25 cellular contexts compared by ENCODE assay signal in the genomic region with DNA sequence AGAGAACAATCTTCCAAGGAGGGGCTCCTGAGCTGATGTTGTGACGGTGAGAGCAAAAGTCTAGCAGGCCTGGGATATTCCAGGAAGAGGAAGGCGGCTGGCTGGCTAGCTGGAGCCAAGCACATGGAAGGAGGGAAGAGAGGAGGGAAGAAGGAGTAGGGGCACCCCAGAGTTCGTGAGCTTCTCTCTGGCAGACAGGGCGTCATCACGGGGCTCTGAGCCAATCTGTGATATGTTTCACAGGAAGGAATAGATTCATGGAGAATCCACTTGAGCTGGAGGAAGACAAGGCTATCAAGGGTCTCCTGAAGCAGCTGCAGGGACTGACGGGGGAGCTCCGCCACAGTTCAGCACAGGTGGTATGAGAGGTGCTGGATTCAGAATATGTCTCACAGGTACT.
DNase-seq lines count a peak whose midpoint lies in the region; ATAC-seq and TF ChIP-seq lines count a peak whose summit lies in the region.
"Had no signal": no experiment of that assay in that cellular context is flagged by ENCODE, and none has a peak within 500 bp of the region (broad histone marks: within the 10 kb centered on the region; RNA-seq: fewer than 3 reads in every experiment).

No MANE protein-coding gene starts in this region.

- H3K9me3 Mint-ChIP-seq in IgD-negative memory B cell (peaks cover 0 to 1% (median 0%) of the 10 kb centered on the region in 3 donors), osteocyte (ENCODE audit: unreplicated experiment) (no peaks in the 10 kb centered on the region)

- no peaks in the 10 kb centered on the region for H4K20me1 ChIP-seq in BLaER1

- H3K9ac ChIP-seq in BLaER1: peak overlapping the region; percentile 44
- H3K9ac ChIP-seq: SK-N-SH had no signal

- no peaks in the 10 kb centered on the region for H3K27me3 Mint-ChIP-seq in IgD-negative memory B cell
- no peaks in the 10 kb centered on the region for H3K27me3 Mint-ChIP-seq in osteocyte (ENCODE audit: unreplicated experiment)
- H3K27me3 Mint-ChIP-seq: CD4-positive, alpha-beta T cell had no signal

- H3K36me3 Mint-ChIP-seq in IgD-negative memory B cell (peaks cover 25% of the 10 kb centered on the region), osteocyte (ENCODE audit: unreplicated experiment) (peaks cover 25% of the 10 kb centered on the region)

- H3K27me3 ChIP-seq in BLaER1: no peaks in the 10 kb centered on the region
- no peaks in the 10 kb centered on the region for H3K27me3 ChIP-seq in transverse colon
- H3K27me3 ChIP-seq: BE2C had no signal

- H3K4me1 Mint-ChIP-seq in IgD-negative memory B cell (peaks cover 4 to 12% (median 10%) of the 10 kb centered on the region in 3 donors), osteocyte (ENCODE audit: unreplicated experiment) (peaks cover 11% of the 10 kb centered on the region)

- H3K27ac Mint-ChIP-seq in IgD-negative memory B cell (peak overlapping the region in 2 of 3 donors; percentile 11 to 73), osteocyte (ENCODE audit: unreplicated experiment) (peak overlapping the region; percentile 66)
- H3K27ac Mint-ChIP-seq: CD4-positive, alpha-beta T cell had no signal

- TF ChIP-seq POLR2A in transverse colon (IDR thresholded peaks at IDR 0.05): no peak

- H3K9me3 ChIP-seq in BLaER1 (peaks cover 18% of the 10 kb centered on the region), transverse colon (no peaks in the 10 kb centered on the region)
- H3K9me3 ChIP-seq: BE2C, Caco-2, SK-N-SH had no signal

- peaks cover 32% of the 10 kb centered on the region for H3K36me3 ChIP-seq in BLaER1
- peaks cover 0 to 12% (median 4%) of the 10 kb centered on the region in 4 donors for H3K36me3 ChIP-seq in transverse colon
- H3K36me3 ChIP-seq: BE2C had no signal

- no peak for TF ChIP-seq EP300 in transverse colon (IDR thresholded peaks at IDR 0.05; ENCODE audit: low read depth)

- no peak for TF ChIP-seq CTCF in fibroblast of pulmonary artery (IDR thresholded peaks at IDR 0.05; ENCODE audit: low read length, missing control alignments)
- TF ChIP-seq CTCF in osteocyte (IDR thresholded peaks at IDR 0.05): no peak
- TF ChIP-seq CTCF in transverse colon (IDR thresholded peaks at IDR 0.05): no peak

- H3K4me1 ChIP-seq in BLaER1 (peaks cover 65% of the 10 kb centered on the region), transverse colon (no peaks in the 10 kb centered on the region)
- H3K4me1 ChIP-seq: BE2C, Caco-2 had no signal

- 82 to 85% methylated on average over 4 to 7 of the region's 7 CpGs for WGBS in transverse colon (ENCODE audit: low coverage in 1 of 2), 2 donors

- no peak overlapping the region for H3K4me3 Mint-ChIP-seq in IgD-negative memory B cell
- H3K4me3 Mint-ChIP-seq in osteocyte (ENCODE audit: unreplicated experiment): no peak overlapping the region
- H3K4me3 Mint-ChIP-seq: CD4-positive, alpha-beta T cell had no signal

- peak; percentile 9 for DNase-seq in fibroblast of pulmonary artery (ENCODE audit: low read depth)
- peak; percentile 38 for DNase-seq in osteocyte (ENCODE audit: extremely low spot score, unreplicated experiment)
- DNase-seq in transverse colon: no peak
- DNase-seq in NCI-H1105 (lab: John Stamatoyannopoulos, UW): no peak
- DNase-seq: 8988T; ACHN; BE2C; Caco-2; CD4-positive, alpha-beta T cell; DMS 273 treated with DMSO at 0.1 percent for 48 hours; DMS79 treated with DMSO at 0.1 percent for 48 hours; KBM-7; MV-4-11; NCI-H1105 treated with DMSO at 0.1 percent for 48 hours; NCI-H2029 treated with DMSO at 0.1 percent for 48 hours; NCI-H446 treated with DMSO at 0.1 percent for 48 hours; NCI-H526; NCI-H82; NK-92 treated with Interleukin-12 subunit alpha and Interleukin-12 subunit beta, amount 100 ng/mL, for 24 hours; PC-3; SK-N-SH had no signal

- in situ Hi-C loops in transverse colon (cut with MboI; ENCODE audit: low pct_ligation_motif_present in 1 of 4, low pct_unique_long_range_greater_than_20kb in 1 of 4, low sequenced_read_pairs in 3 of 4): no loop called here

- H3K27ac ChIP-seq in BLaER1: peak overlapping the region; percentile 76
- H3K27ac ChIP-seq in transverse colon: no peak overlapping the region

- H3K4me3 ChIP-seq in BLaER1: no peak overlapping the region
- H3K4me3 ChIP-seq in fibroblast of pulmonary artery (replicated peaks; ENCODE audit: low read depth, low read length): no peak overlapping the region
- no peak overlapping the region for H3K4me3 ChIP-seq in transverse colon

- intact Hi-C loops in transverse colon (cut with DNase I; ENCODE audit: low total_unique reads): no loop called here

- no peak for ATAC-seq in HG02678 (IDR thresholded peaks at IDR 0.05; ENCODE audit: unreplicated experiment)
- no peak for ATAC-seq in HG03196 (IDR thresholded peaks at IDR 0.05; ENCODE audit: unreplicated experiment)
- ATAC-seq: PC-3 had no signal

- peak overlapping the region; percentile 64 for H3K4me2 ChIP-seq in BLaER1
- H3K4me2 ChIP-seq: SK-N-SH had no signal

Comparison
In these comparisons a context has a peak if more than half of its experiments do, and no peak if none do; other contexts are left out.
1. DNase-seq: peak in fibroblast of pulmonary artery (single experiment) and osteocyte (single experiment); none in transverse colon (single experiment) and NCI-H1105 (single experiment).